In genomic region chr7:102404005-102404861, GRCh38 we compare ENCODE assay signal across 8 cellular contexts. TPM values are rescaled to one million over a fixed set of nuclear protein-coding genes. Genes with fewer than 3 reads are reported as not detected.
DNase-seq lines count a peak whose midpoint lies in the region; ATAC-seq and TF ChIP-seq lines count a peak whose summit lies in the region.

No MANE protein-coding gene starts in this region.

- H3K27ac ChIP-seq in DOHH2 (ENCODE audit: low read depth, low read length): peak overlapping the region; percentile 86

- H3K4me3 ChIP-seq in DOHH2 (ENCODE audit: low read length) (peak overlapping the region; percentile 36), fibroblast of the aortic adventitia (ENCODE audit: low read depth, low read length) (no peak overlapping the region)

- no peaks in the 10 kb centered on the region for H4K20me1 ChIP-seq in DOHH2 (ENCODE audit: control insufficient read depth, insufficient read depth, low read depth, low read length)

- TF ChIP-seq CTCF in DOHH2 (IDR thresholded peaks at IDR 0.05; ENCODE audit: low read depth, low read length, poor library complexity, severe bottlenecking) (peak; percentile 94), fibroblast of the aortic adventitia (IDR thresholded peaks at IDR 0.05; ENCODE audit: insufficient read depth, low read length) (peak; percentile 69)

- DNase-seq in NCI-H82 (lab: John Stamatoyannopoulos, UW): peak; percentile 72
- peak; percentile 20 for DNase-seq in activated T-cell treated with anti-CD3 and anti-CD28 coated beads for 24 hours (ENCODE audit: low read depth)
- peak; percentile 48 for DNase-seq in fibroblast of the aortic adventitia (ENCODE audit: low read depth)
- peak; percentile 45 for DNase-seq in pons (ENCODE audit: low spot score)
- no peak for DNase-seq in amygdala (lab: John Stamatoyannopoulos, UW)

- H3K4me1 ChIP-seq in DOHH2 (ENCODE audit: control insufficient read depth, low read length): peaks cover 90% of the 10 kb centered on the region

- ATAC-seq in GM19468 (IDR thresholded peaks at IDR 0.05; ENCODE audit: extremely low read depth, unreplicated experiment) (peak; percentile 61), HG03460 (IDR thresholded peaks at IDR 0.05; ENCODE audit: unreplicated experiment) (peak; percentile 74)

- no peaks in the 10 kb centered on the region for H3K27me3 ChIP-seq in DOHH2 (ENCODE audit: control insufficient read depth, low read length)

- H3K9me3 ChIP-seq in DOHH2 (ENCODE audit: control insufficient read depth, insufficient read depth, low read length): 0 out of 2 replicates have a peak, but pooled peaks cover under 1% of the 10 kb centered on the region

- peaks cover 94% of the 10 kb centered on the region for H3K36me3 ChIP-seq in DOHH2 (ENCODE audit: control insufficient read depth, low read length)

- H3K4me2 ChIP-seq in DOHH2 (ENCODE audit: low read length): peak overlapping the region; percentile 76

- no peaks in the 10 kb centered on the region for H3K9me2 ChIP-seq in DOHH2 (replicated peaks; ENCODE audit: control insufficient read depth, low read length)

- peaks cover 50% of the 10 kb centered on the region for H3K79me2 ChIP-seq in DOHH2 (ENCODE audit: control insufficient read depth, low read length)

- peaks cover 44% of the 10 kb centered on the region for H3F3A ChIP-seq in DOHH2 (ENCODE audit: control insufficient read depth, insufficient read depth)

RNA-seq across cellular contexts. Expression of gene PRKRIP1, which starts 8.1 kb away (rescaled TPM):
- 12.4 and 49.6 TPM in 2 replicates for total RNA-seq in fibroblast of the aortic adventitia (ENCODE audit: low replicate concordance)

RNA-seq across cellular contexts. Expression of gene ORAI2, which starts 29.1 kb away (rescaled TPM):
- 31.8 and 44.1 TPM in 2 replicates for total RNA-seq in fibroblast of the aortic adventitia (ENCODE audit: low replicate concordance)

RNA-seq across cellular contexts. Expression of gene SPDYE6, which starts 48.0 kb away (rescaled TPM):
- not detected in 2 replicates for total RNA-seq in fibroblast of the aortic adventitia (ENCODE audit: low replicate concordance)

Comparison
In these comparisons a context has a peak if more than half of its experiments do, and no peak if none do; other contexts are left out.
1. DNase-seq: peak in NCI-H82 (single experiment), activated T-cell treated with anti-CD3 and anti-CD28 coated beads for 24 hours (single experiment), fibroblast of the aortic adventitia (single experiment) and pons (single experiment); none in amygdala (0 of 56).